In the genomic region with DNA sequence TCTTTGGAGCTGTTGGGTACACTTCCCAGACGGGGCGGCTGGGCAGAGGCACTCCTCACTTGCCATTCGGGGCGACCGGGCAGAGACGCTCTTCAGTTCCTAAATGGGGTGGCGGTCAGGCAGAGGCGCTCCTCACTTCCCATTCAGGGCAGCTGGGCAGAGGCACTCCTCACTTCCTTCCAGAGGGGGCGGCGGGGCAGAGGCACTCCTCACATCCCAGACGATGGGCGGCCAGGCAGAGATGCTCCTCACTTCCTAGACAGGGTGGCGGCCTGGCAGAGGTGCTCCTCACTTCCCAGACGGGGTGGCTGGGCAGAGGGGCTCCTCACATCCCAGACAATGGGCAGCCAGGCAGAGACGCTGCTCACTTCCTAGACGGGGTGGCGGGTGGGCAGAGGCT, we compare ENCODE assay signal across 6 cellular contexts. TPM values are rescaled to one million over a fixed set of nuclear protein-coding genes. Genes with fewer than 3 reads are reported as not detected.
"Had no signal": no experiment of that assay in that cellular context is flagged by ENCODE, and none has a peak within 500 bp of the region (broad histone marks: within the 10 kb centered on the region; RNA-seq: fewer than 3 reads in every experiment).

No MANE protein-coding gene starts in this region.

RNA-seq across cellular contexts. Expression of gene ACTBL2, which starts 35.8 kb away (rescaled TPM):
- total RNA-seq: OCI-LY7, Peyer's patch, Right ventricle myocardium inferior, Right ventricle myocardium superior, SJCRH30, SJSA1 had no signal
